18 cellular contexts compared by ENCODE assay signal in the genomic region with DNA sequence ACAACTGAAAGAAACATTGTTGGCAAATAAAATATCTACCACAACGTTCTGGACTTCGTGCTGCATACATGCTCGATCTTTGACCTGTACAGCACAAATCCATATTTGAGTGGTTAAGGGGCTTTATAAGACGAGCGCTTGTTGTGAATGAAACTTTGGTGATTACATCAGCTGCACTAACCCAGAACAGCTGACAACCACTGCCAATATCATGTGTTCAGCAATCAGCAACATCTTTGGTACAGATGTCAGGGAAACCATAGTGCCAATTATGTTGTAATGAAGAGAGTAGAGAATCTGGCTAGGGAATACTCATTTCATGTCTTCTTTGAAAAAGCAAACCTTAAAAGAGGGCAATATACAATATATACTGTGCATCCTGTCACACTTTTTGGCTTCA.
"Had no signal": no experiment of that assay in that cellular context is flagged by ENCODE, and none has a peak within 500 bp of the region (broad histone marks: within the 10 kb centered on the region; RNA-seq: fewer than 3 reads in every experiment).

No MANE protein-coding gene starts in this region.

- DNase-seq: activated CD4-positive, alpha-beta T cell treated with anti-CD3 and anti-CD28 coated beads, Interleukin-2, amount 50 U/mL, for 48 hours; activated CD8-positive, alpha-beta memory T cell treated with anti-CD3 and anti-CD28 coated beads, Interleukin-2, amount 50 U/mL, for 48 hours; activated naive CD4-positive, alpha-beta T cell; activated naive CD8-positive, alpha-beta T cell treated with anti-CD3 and anti-CD28 coated beads, Interleukin-2, amount 10 ng/mL, durations not matched to agents 7 days and 5 days; activated T-cell treated with anti-CD3 and anti-CD28 coated beads, Interleukin-2, amount 50 U/mL, for 4 hours; amygdala; effector CD4-positive, alpha-beta T cell; heart left ventricle; occipital lobe; right lobe of liver; small intestine; stimulated activated CD4-positive, alpha-beta T cell treated with anti-CD3 and anti-CD28 coated beads, Interleukin-2, amount 100 ng/mL, for 24 hours; stomach; T1000; transverse colon; uterus had no signal

- H3K9me3 ChIP-seq: right lobe of liver, stomach, transverse colon, uterus had no signal

- H3K4me3 ChIP-seq: heart left ventricle, right lobe of liver, stomach, transverse colon, uterus had no signal

- H3K27ac ChIP-seq: heart left ventricle, right lobe of liver, stomach, transverse colon, uterus had no signal

- H3K4me1 ChIP-seq: heart left ventricle, right lobe of liver, stomach, transverse colon, uterus had no signal

- H3K36me3 ChIP-seq: heart left ventricle, right lobe of liver, stomach, transverse colon, uterus had no signal

- ATAC-seq: activated T-cell treated with anti-CD3 and anti-CD28 coated beads, Interleukin-2, amount 50 U/mL, for 4 hours; heart left ventricle; right lobe of liver; stimulated activated memory B cell treated with anti-CD40 and anti-IgM and Interleukin-4, amounts not matched to agents 10 μg/mL and 1 μg/mL and 100 μg/mL, for 72 hours; WTC11 had no signal

- H3K27me3 ChIP-seq: heart left ventricle, right lobe of liver, stomach, transverse colon, uterus had no signal
